ENCODE assay signal across 8 cellular contexts in the genomic region with DNA sequence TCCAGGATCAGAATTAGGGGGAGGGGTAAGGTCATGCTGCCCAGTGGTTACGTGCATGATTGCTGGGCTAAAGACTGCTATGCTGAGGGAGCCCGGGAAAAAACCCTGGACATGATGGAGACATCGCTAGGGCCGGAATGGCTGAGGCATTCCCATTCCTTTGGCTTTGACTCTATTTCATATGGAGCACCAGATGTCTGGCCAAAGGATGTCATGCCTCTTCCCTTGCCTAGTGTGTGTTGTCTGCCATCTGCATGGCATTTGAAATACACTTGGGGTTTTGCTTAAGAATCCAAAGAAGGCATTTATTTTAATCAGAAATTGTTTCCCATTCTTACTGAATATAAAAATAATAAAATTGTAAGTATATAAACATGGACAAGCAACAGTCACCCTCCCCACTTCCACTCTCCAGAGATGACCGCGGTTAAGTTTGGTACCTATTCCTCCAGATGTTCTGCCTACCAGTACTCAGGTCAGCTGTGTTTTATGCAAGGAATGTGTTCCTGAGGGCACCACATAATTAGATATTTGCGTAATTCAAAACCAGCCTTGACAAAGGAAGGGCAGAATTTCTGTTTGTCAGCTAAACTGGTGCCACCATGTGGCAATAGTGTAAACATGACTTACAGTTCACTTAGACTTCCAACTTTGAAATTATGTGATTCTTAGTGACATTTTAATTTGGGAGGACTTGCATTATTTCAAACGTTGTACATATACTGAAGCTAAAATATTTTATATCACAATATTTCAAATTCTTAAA.
DNase-seq lines count a peak whose midpoint lies in the region; ATAC-seq, FAIRE-seq and TF ChIP-seq lines count a peak whose summit lies in the region.

No MANE protein-coding gene starts in this region.

- H3K23me2 ChIP-seq in H1 (ENCODE audit: low read depth, low read length) = no peaks in the 10 kb centered on the region

- H3K9me3 ChIP-seq in H1 (ENCODE audit: insufficient read depth in 2 of 2, low read depth in 1 of 2, low read length in 1 of 2) (no peaks in the 10 kb centered on the region), psoas muscle (no peaks in the 10 kb centered on the region)

- no peak overlapping the region for H3K4ac ChIP-seq in H1 (replicated peaks; ENCODE audit: insufficient read length, low read depth, low read length)

- ATAC-seq in GM18907 (IDR thresholded peaks at IDR 0.05; ENCODE audit: unreplicated experiment) (peak; percentile 57), psoas muscle (peak in 2 of 4 donors; percentile 47 to 54), HG03139 (IDR thresholded peaks at IDR 0.05; ENCODE audit: unreplicated experiment) (no peak), GM19023 (IDR thresholded peaks at IDR 0.05; ENCODE audit: unreplicated experiment) (no peak)
- no peak for ATAC-seq in activated T-helper 17 cell treated with anti-CD3 and anti-CD28 coated beads, Interleukin-2, amount 50 U/mL, for 72 hours (replicated peaks)

- H3K14ac ChIP-seq in H1 (ENCODE audit: insufficient read length) = no peak overlapping the region

- H3K27ac ChIP-seq in H1 (ENCODE audit: low read depth, low read length) (no peak overlapping the region), psoas muscle (no peak overlapping the region)

- intact Hi-C loops in psoas muscle (cut with DNase I) = loop anchor here (5.0 to 10.0 kb wide), 2 partner anchors 272 to 275 kb away; no protein-coding TSS in a partner anchor

- TF ChIP-seq RAD21 in H1 (IDR thresholded peaks at IDR 0.05 in 1 of 2, conservative IDR thresholded peaks at IDR 0.05 in 1 of 2; ENCODE audit: low read depth in 2 of 2, low read length in 2 of 2) = peak; percentile 44 to 46; a peak in 3 of 4 replicates

- no peak overlapping the region for H2BK20ac ChIP-seq in H1 (ENCODE audit: low read length)

- H3K4me2 ChIP-seq in H1 (ENCODE audit: insufficient read depth in 1 of 2, low read depth in 2 of 2, low read length in 2 of 2) = no peak overlapping the region

- no peaks in the 10 kb centered on the region for H3K79me2 ChIP-seq in H1 (ENCODE audit: control insufficient read depth in 1 of 2, insufficient read depth in 2 of 2, low read length in 2 of 2)

- no peak overlapping the region for H3K4me3 Mint-ChIP-seq in activated T-helper 17 cell treated with anti-CD3 and anti-CD28 coated beads, Interleukin-2, amount 50 U/mL, for 72 hours

- H2AK5ac ChIP-seq in H1 (ENCODE audit: low read depth, low read length) = no peak overlapping the region

- H3K36me3 Mint-ChIP-seq in activated T-helper 17 cell treated with anti-CD3 and anti-CD28 coated beads, Interleukin-2, amount 50 U/mL, for 72 hours (ENCODE audit: low read depth) = no peaks in the 10 kb centered on the region

- H4K5ac ChIP-seq in H1 (ENCODE audit: insufficient read length, low read depth, low read length) = no peak overlapping the region

- peak; percentile 59 for DNase-seq in BJ (ENCODE audit: low read depth)
- DNase-seq in NCI-H748 (lab: John Stamatoyannopoulos, UW; ENCODE audit: unreplicated experiment) = peak; percentile 77
- no peak for DNase-seq in H1 (ENCODE audit: low read depth in 1 of 2, low spot score in 2 of 2)
- no peak for DNase-seq in psoas muscle

- 62% methylated on average over 6 of the region's 8 CpGs; no CpG with 5 or more reads in 1 of the 2 experiments for WGBS in H1 (ENCODE audit: extremely low coverage in 1 of 2, insufficient coverage in 1 of 2, insufficient read length in 1 of 2, insufficient replicate concordance in 2 of 2, low coverage in 1 of 2, low lambda C conversion rate in 2 of 2, missing lambda C conversion rate in 1 of 2), 2 experiments
- WGBS in psoas muscle, 3 donors = 19 to 40% (median 36%) methylated on average over 8 of the region's 8 CpGs

- no peak for TF ChIP-seq POLR2A in H1 (IDR thresholded peaks at IDR 0.05; ENCODE audit: control extremely low read depth in 1 of 2, low read depth in 2 of 2, low read length in 2 of 2)

- H4K91ac ChIP-seq in H1 (replicated peaks; ENCODE audit: insufficient read length, low read length) = no peak overlapping the region

- no peak overlapping the region for H2AFZ ChIP-seq in H1 (ENCODE audit: low read length)

- H3K23ac ChIP-seq in H1 (ENCODE audit: insufficient read length) = no peak overlapping the region

- no peak overlapping the region for H2BK15ac ChIP-seq in H1 (ENCODE audit: low read length)

- H3K36me3 ChIP-seq in BJ (ENCODE audit: control insufficient read depth, insufficient read depth, low read length) = no peaks in the 10 kb centered on the region
- H3K36me3 ChIP-seq in H1 (ENCODE audit: control insufficient read depth in 2 of 4, insufficient read depth in 4 of 4, low read length in 3 of 4) = no peaks in the 10 kb centered on the region
- H3K36me3 ChIP-seq in psoas muscle (ENCODE audit: insufficient read depth in 1 of 2, low read depth in 1 of 2) = no peaks in the 10 kb centered on the region

- H3K9me3 Mint-ChIP-seq in activated T-helper 17 cell treated with anti-CD3 and anti-CD28 coated beads, Interleukin-2, amount 50 U/mL, for 72 hours = no peaks in the 10 kb centered on the region

- POLR2A ChIA-PET in BJ (lab: Charles Lee) = no interaction called here
- POLR2A ChIA-PET in H1 (lab: Charles Lee; ENCODE audit: partially characterized antibody) = no interaction called here

- TF ChIP-seq CTCF in BJ (IDR thresholded peaks at IDR 0.05; ENCODE audit: insufficient read depth, low read depth, low read length) (0 out of 2 replicates have a peak, but pooled peaks have one; percentile 6), H1 (IDR thresholded peaks at IDR 0.05; ENCODE audit: control extremely low read depth in 1 of 3, insufficient read depth in 1 of 3, low read depth in 1 of 3, low read length in 3 of 3) (peak in 2 of 3 experiments; percentile 12 to 33; a peak in 2 of 4 replicates), psoas muscle (IDR thresholded peaks at IDR 0.05) (peak; percentile 26)

- TF ChIP-seq EP300 in H1 (IDR thresholded peaks at IDR 0.05; ENCODE audit: borderline replicate concordance in 1 of 2, low read depth in 2 of 2, low read length in 2 of 2) = no peak

- FAIRE-seq in H1 (lab: Jason Lieb, UNC) = peak; percentile 13

- H3K27me3 Mint-ChIP-seq in activated T-helper 17 cell treated with anti-CD3 and anti-CD28 coated beads, Interleukin-2, amount 50 U/mL, for 72 hours = no peaks in the 10 kb centered on the region

- H3K9ac ChIP-seq in H1 (replicated peaks in 1 of 4; ENCODE audit: extremely low read depth in 1 of 4, low read depth in 3 of 4, low read length in 3 of 4) = no peak overlapping the region

- H3K56ac ChIP-seq in H1 (replicated peaks; ENCODE audit: insufficient read length, low read depth, low read length) = no peak overlapping the region

- H3K4me3 ChIP-seq in BJ (ENCODE audit: low read depth, low read length) (no peak overlapping the region), H1 (ENCODE audit: extremely low read depth in 1 of 4, insufficient read depth in 2 of 4, low read depth in 3 of 4, low read length in 4 of 4) (no peak overlapping the region), psoas muscle (no peak overlapping the region)

- H3K4me1 ChIP-seq in H1 (replicated peaks in 1 of 4; ENCODE audit: control insufficient read depth in 3 of 4, insufficient read depth in 4 of 4, low read length in 3 of 4) (no peaks in the 10 kb centered on the region), psoas muscle (no peaks in the 10 kb centered on the region)

- no peaks in the 10 kb centered on the region for H4K20me1 ChIP-seq in H1 (replicated peaks in 1 of 2; ENCODE audit: control insufficient read depth in 1 of 2, insufficient read depth in 2 of 2, low read length in 2 of 2)

- H3K27me3 ChIP-seq in BJ (ENCODE audit: control insufficient read depth, insufficient read depth, low read length) (no peaks in the 10 kb centered on the region), H1 (replicated peaks in 1 of 4; ENCODE audit: control insufficient read depth in 3 of 4, extremely low read depth in 1 of 4, insufficient read depth in 3 of 4, low read length in 3 of 4) (no peaks in the 10 kb centered on the region), psoas muscle (ENCODE audit: insufficient read depth in 3 of 3, low read length in 2 of 3) (peaks cover 0 to 3% (median 0%) of the 10 kb centered on the region in 3 donors)

- CTCF ChIA-PET in BJ (lab: Yijun Ruan, JAX) = interaction anchor here (0.5 to 1.2 kb wide), 3 partner anchors 20 to 271 kb away, joined by 3 read pairs; no protein-coding TSS in a partner anchor
- CTCF ChIA-PET in H1 (lab: Charles Lee; ENCODE audit: partially characterized antibody) = interaction anchor here (1.0 kb wide), 1 partner anchor 133 kb away, joined by 3 read pairs; no protein-coding TSS in a partner anchor

- no peaks in the 10 kb centered on the region for H3K79me1 ChIP-seq in H1 (ENCODE audit: low read depth, low read length)

- no peak overlapping the region for H3K18ac ChIP-seq in H1 (ENCODE audit: extremely low read depth, low read length)

- no peak overlapping the region for H4K8ac ChIP-seq in H1 (ENCODE audit: extremely low read depth, insufficient read depth, low read length)

- H3K4me1 Mint-ChIP-seq in activated T-helper 17 cell treated with anti-CD3 and anti-CD28 coated beads, Interleukin-2, amount 50 U/mL, for 72 hours = no peaks in the 10 kb centered on the region

- no peak overlapping the region for H2BK5ac ChIP-seq in H1 (ENCODE audit: low read depth, low read length)

- H2BK120ac ChIP-seq in H1 (replicated peaks; ENCODE audit: low read depth, low read length) = no peak overlapping the region

- H2BK12ac ChIP-seq in H1 (ENCODE audit: low read depth, low read length) = no peak overlapping the region

- H3K27ac Mint-ChIP-seq in activated T-helper 17 cell treated with anti-CD3 and anti-CD28 coated beads, Interleukin-2, amount 50 U/mL, for 72 hours = no peak overlapping the region

TF ChIP-seq in H1, 55 proteins besides CTCF, POLR2A, EP300 and RAD21:
- TF ChIP-seq SIRT6 (IDR thresholded peaks at IDR 0.05; ENCODE audit: low read length) (no peak), CREB1 (IDR thresholded peaks at IDR 0.05) (no peak), KDM5A (IDR thresholded peaks at IDR 0.05; ENCODE audit: low read length) (no peak), TAF7 (optimal IDR thresholded peaks at IDR 0.05; ENCODE audit: borderline replicate concordance, low read depth, low read length) (no peak)
- TF ChIP-seq, protein P1, sequence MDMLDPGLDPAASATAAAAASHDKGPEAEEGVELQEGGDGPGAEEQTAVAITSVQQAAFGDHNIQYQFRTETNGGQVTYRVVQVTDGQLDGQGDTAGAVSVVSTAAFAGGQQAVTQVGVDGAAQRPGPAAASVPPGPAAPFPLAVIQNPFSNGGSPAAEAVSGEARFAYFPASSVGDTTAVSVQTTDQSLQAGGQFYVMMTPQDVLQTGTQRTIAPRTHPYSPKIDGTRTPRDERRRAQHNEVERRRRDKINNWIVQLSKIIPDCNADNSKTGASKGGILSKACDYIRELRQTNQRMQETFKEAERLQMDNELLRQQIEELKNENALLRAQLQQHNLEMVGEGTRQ (IDR thresholded peaks at IDR 0.05; ENCODE audit: low read length) = no peak

Comparison
In these comparisons a context has a peak if more than half of its experiments do, and no peak if none do; other contexts are left out.
1. DNase-seq: peak in BJ (single experiment) and NCI-H748 (single experiment); none in H1 (0 of 2) and psoas muscle (0 of 2).
2. Peak in every context shown above with its lines, with median percentiles within 50 percentile points of each other: CTCF ChIP-seq.